ENCODE assay signal across 13 cellular contexts in the genomic region with DNA sequence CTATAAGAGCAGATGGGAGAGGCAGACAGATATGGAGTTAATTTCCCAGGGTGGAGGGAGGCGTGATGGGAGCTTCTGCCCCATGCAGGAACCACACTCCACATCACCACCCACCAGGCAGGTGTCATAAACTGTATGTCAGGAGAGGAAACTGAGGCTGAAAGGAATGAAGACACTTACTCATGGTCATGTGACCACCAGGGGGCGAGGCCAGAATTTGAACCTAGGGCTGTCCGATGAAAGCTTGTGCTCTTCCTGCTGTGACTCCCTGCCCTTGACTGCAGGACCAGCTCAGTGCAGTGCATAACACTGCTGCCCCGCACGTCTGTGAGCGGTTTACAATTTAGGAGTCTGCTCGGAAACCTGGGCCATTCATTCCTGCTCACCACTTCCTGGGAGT. TPM values are rescaled to one million over a fixed set of nuclear protein-coding genes. Genes with fewer than 3 reads are reported as not detected.
DNase-seq lines count a peak whose midpoint lies in the region; ATAC-seq and TF ChIP-seq lines count a peak whose summit lies in the region.
"Had no signal": no experiment of that assay in that cellular context is flagged by ENCODE, and none has a peak within 500 bp of the region (broad histone marks: within the 10 kb centered on the region; RNA-seq: fewer than 3 reads in every experiment).

No MANE protein-coding gene starts in this region.

- H3K27me3 ChIP-seq in OCI-LY3 (ENCODE audit: low read depth, low read length) = no peaks in the 10 kb centered on the region
- no peaks in the 10 kb centered on the region for H3K27me3 ChIP-seq in naive thymus-derived CD4-positive, alpha-beta T cell (ENCODE audit: control insufficient read depth in 2 of 2, insufficient read depth in 2 of 2, low read length in 2 of 2)
- no peaks in the 10 kb centered on the region for H3K27me3 ChIP-seq in spleen (replicated peaks in 1 of 7)
- H3K27me3 ChIP-seq in aorta (ENCODE audit: control insufficient read depth in 1 of 2, insufficient read depth in 2 of 2, low read length in 1 of 2) = no peaks in the 10 kb centered on the region
- H3K27me3 ChIP-seq: upper lobe of left lung had no signal

- H3K36me3 ChIP-seq in OCI-LY3 (replicated peaks; ENCODE audit: low read depth, low read length) (peaks cover 97% of the 10 kb centered on the region), spleen (peaks cover 0 to 100% (median 84%) of the 10 kb centered on the region in 6 donors), aorta (ENCODE audit: control insufficient read depth in 1 of 2, insufficient read depth in 2 of 2, low read length in 1 of 2) (no peaks in the 10 kb centered on the region)
- peaks cover 28 to 100% (median 48%) of the 10 kb centered on the region in 3 experiments for H3K36me3 ChIP-seq in naive thymus-derived CD4-positive, alpha-beta T cell (ENCODE audit: control insufficient read depth in 2 of 3, insufficient read depth in 3 of 3, low read length in 3 of 3)

- peak overlapping the region in 6 of 9 donors; percentile 25 to 81 (median 68) for H3K27ac Mint-ChIP-seq in naive thymus-derived CD4-positive, alpha-beta T cell
- H3K27ac Mint-ChIP-seq: activated T-helper 2 cell treated with anti-CD3 and anti-CD28 coated beads, Interferon-gamma antibody, Interleukin-2, Interleukin-4, amounts not matched to agents 10 μg/mL and 5 μg/mL and 100 μg/mL, durations not matched to agents 14 hours and 24 hours and 36 hours had no signal

- TF ChIP-seq CTCF in GM12864 (IDR thresholded peaks at IDR 0.05; ENCODE audit: low read depth, low read length, missing control alignments) = peak; percentile 35
- peak; percentile 39 for TF ChIP-seq CTCF in OCI-LY3 (IDR thresholded peaks at IDR 0.05; ENCODE audit: low read depth, low read length)
- peak in 5 of 11 experiments; percentile 18 to 49 (median 25) for TF ChIP-seq CTCF in spleen (IDR thresholded peaks at IDR 0.05 in 8 of 11, conservative IDR thresholded peaks at IDR 0.05 in 3 of 11)

- H3K9me3 Mint-ChIP-seq in naive thymus-derived CD4-positive, alpha-beta T cell = no peaks in the 10 kb centered on the region
- H3K9me3 Mint-ChIP-seq: activated T-helper 2 cell treated with anti-CD3 and anti-CD28 coated beads, Interferon-gamma antibody, Interleukin-2, Interleukin-4, amounts not matched to agents 10 μg/mL and 5 μg/mL and 100 μg/mL, durations not matched to agents 14 hours and 24 hours and 36 hours; T-helper 2 cell treated with Interferon-gamma antibody and Interleukin-4, amounts not matched to agents 5 μg/mL and 100 μg/mL, for 36 hours had no signal

- peaks cover 32% of the 10 kb centered on the region for H4K20me1 ChIP-seq in OCI-LY3 (ENCODE audit: insufficient read depth, low read length)

- H2AFZ ChIP-seq in OCI-LY3 (ENCODE audit: low read depth, low read length) = no peak overlapping the region

- H3K36me3 Mint-ChIP-seq in naive thymus-derived CD4-positive, alpha-beta T cell = peaks cover under 1 to 67% (median 22%) of the 10 kb centered on the region in 5 donors

- H3K9ac ChIP-seq in OCI-LY3 (ENCODE audit: low read length) = no peak overlapping the region

- intact Hi-C loops in naive thymus-derived CD4-positive, alpha-beta T cell (cut with micrococcal nuclease) = loop anchor here (1.0 to 2.0 kb wide), 2 partner anchors 45 to 61 kb away; no protein-coding TSS in a partner anchor
- intact Hi-C loops in spleen (cut with DNase I; ENCODE audit: low total_unique reads) (loop anchor here (10.0 kb wide), 1 partner anchor 53 kb away; no protein-coding TSS in a partner anchor), aorta (cut with DNase I) (no loop called here)

- POLR2A ChIA-PET in naive thymus-derived CD4-positive, alpha-beta T cell (lab: Charles Lee) = interaction anchor here (3.2 kb wide), 1 partner anchor 61 kb away, joined by 12 read pairs; no protein-coding TSS in a partner anchor

- WGBS in spleen, 5 donors = 74 to 85% (median 80%) methylated on average over 6 to 7 of the region's 7 CpGs
- WGBS in aorta, 2 donors = 91 to 92% methylated on average over 7 of the region's 7 CpGs

- no peak overlapping the region for H3K4me3 Mint-ChIP-seq in naive thymus-derived CD4-positive, alpha-beta T cell
- H3K4me3 Mint-ChIP-seq: T-helper 2 cell treated with Interferon-gamma antibody and Interleukin-4, amounts not matched to agents 5 μg/mL and 100 μg/mL, for 36 hours had no signal

- no peaks in the 10 kb centered on the region for H3K4me1 ChIP-seq in OCI-LY3 (ENCODE audit: low read length)
- peaks cover 0 to 6% of the 10 kb centered on the region in 2 donors for H3K4me1 ChIP-seq in naive thymus-derived CD4-positive, alpha-beta T cell (ENCODE audit: control insufficient read depth in 2 of 2, insufficient read depth in 2 of 2, low read length in 2 of 2)
- peaks cover 0 to 6% (median 0%) of the 10 kb centered on the region in 6 donors for H3K4me1 ChIP-seq in spleen
- H3K4me1 ChIP-seq in aorta (ENCODE audit: control insufficient read depth in 1 of 2, insufficient read depth in 2 of 2, low read length in 2 of 2) = no peaks in the 10 kb centered on the region
- H3K4me1 ChIP-seq: upper lobe of left lung had no signal

- no peak for TF ChIP-seq POLR2A in spleen (IDR thresholded peaks at IDR 0.05)

- ATAC-seq in naive thymus-derived CD4-positive, alpha-beta T cell = peak; percentile 31
- no peak for ATAC-seq in GM21529 (IDR thresholded peaks at IDR 0.05; ENCODE audit: unreplicated experiment)
- no peak for ATAC-seq in HG03342 (IDR thresholded peaks at IDR 0.05; ENCODE audit: unreplicated experiment)
- ATAC-seq in aorta (ENCODE audit: low FRiP score) = no peak

- peaks cover 33% of the 10 kb centered on the region for H3K79me2 ChIP-seq in OCI-LY3 (ENCODE audit: low read length)

- peaks cover 12 to 50% (median 35%) of the 10 kb centered on the region in 7 donors for H3K4me1 Mint-ChIP-seq in naive thymus-derived CD4-positive, alpha-beta T cell

- H3K27ac ChIP-seq in OCI-LY3 (ENCODE audit: low read length) = no peak overlapping the region
- no peak overlapping the region for H3K27ac ChIP-seq in naive thymus-derived CD4-positive, alpha-beta T cell (ENCODE audit: low read depth, low read length)
- H3K27ac ChIP-seq in spleen = no peak overlapping the region
- no peak overlapping the region for H3K27ac ChIP-seq in aorta (ENCODE audit: low read depth in 1 of 2, low read length in 2 of 2)
- H3K27ac ChIP-seq: upper lobe of left lung had no signal

- H3K9me3 ChIP-seq in OCI-LY3 (ENCODE audit: insufficient read depth, low read length) (no peaks in the 10 kb centered on the region), spleen (no peaks in the 10 kb centered on the region), aorta (ENCODE audit: control insufficient read depth, low read length) (no peaks in the 10 kb centered on the region)
- H3K9me3 ChIP-seq in naive thymus-derived CD4-positive, alpha-beta T cell (ENCODE audit: control insufficient read depth in 2 of 3, low read length in 3 of 3) = no peaks in the 10 kb centered on the region
- H3K9me3 ChIP-seq: upper lobe of left lung had no signal

- H3K27me3 Mint-ChIP-seq in naive thymus-derived CD4-positive, alpha-beta T cell = no peaks in the 10 kb centered on the region

- DNase-seq in GM12864 (ENCODE audit: low read depth) (no peak), spleen (no peak), aorta (no peak)
- DNase-seq in activated T-cell treated with anti-CD3 and anti-CD28 coated beads, Interleukin-2, amount 50 U/mL, for 48 hours = peak; percentile 27 to 32
- peak in 3 of 9 donors; percentile 14 to 19 (median 15) for DNase-seq in naive thymus-derived CD4-positive, alpha-beta T cell
- DNase-seq: cortex of kidney, NCI-H1417, upper lobe of left lung had no signal

- H3K4me3 ChIP-seq in GM12864 (ENCODE audit: low read depth, low read length) = no peak overlapping the region
- no peak overlapping the region for H3K4me3 ChIP-seq in OCI-LY3 (ENCODE audit: low read length)
- no peak overlapping the region for H3K4me3 ChIP-seq in naive thymus-derived CD4-positive, alpha-beta T cell (ENCODE audit: low read length)
- no peak overlapping the region for H3K4me3 ChIP-seq in spleen
- no peak overlapping the region for H3K4me3 ChIP-seq in aorta (ENCODE audit: low read length in 2 of 2)
- H3K4me3 ChIP-seq: upper lobe of left lung had no signal

- CTCF ChIA-PET in naive thymus-derived CD4-positive, alpha-beta T cell (lab: Charles Lee) = interaction anchor here (1.0 to 4.8 kb wide), 6 partner anchors 14 to 65 kb away, joined by 3 to 38 read pairs (median 4); no protein-coding TSS in a partner anchor

- H3K4me2 ChIP-seq in OCI-LY3 (ENCODE audit: low read length) = no peak overlapping the region

RNA-seq across cellular contexts. Expression of gene NUP210, which starts 28.8 kb away (rescaled TPM):
- 100 to 1,000 TPM; 131 to 164 (median 150) TPM for total RNA-seq in naive thymus-derived CD4-positive, alpha-beta T cell
- polyA plus RNA-seq in naive thymus-derived CD4-positive, alpha-beta T cell = 10 to 100 TPM; 52.6 to 93.6 TPM
- 10 to 100 TPM; 49.8 to 76.8 (median 64.2) TPM for total RNA-seq in spleen
- 10 to 100 TPM; 20.1 to 35.0 (median 23.6) TPM for polyA plus RNA-seq in spleen
- total RNA-seq in aorta = 1 to 10 TPM; 2.8 to 4.8 TPM
- under 1 TPM; 0.49 to 0.63 TPM for polyA plus RNA-seq in aorta

Comparison
In these comparisons a context has a peak if more than half of its experiments do, and no peak if none do; other contexts are left out.
1. DNase-seq: peak in activated T-cell treated with anti-CD3 and anti-CD28 coated beads, Interleukin-2, amount 50 U/mL, for 48 hours (2 of 2); none in GM12864 (single experiment), spleen (single experiment) and aorta (0 of 2).
2. RNA of gene NUP210, which starts 28.8 kb away (total RNA-seq): 131 to 164 TPM in naive thymus-derived CD4-positive, alpha-beta T cell and 49.8 to 76.8 TPM in spleen; 2.8 to 4.8 TPM in aorta; every median in the first group is over 4 times any median in the second.
3. intact Hi-C loops: an anchor here in naive thymus-derived CD4-positive, alpha-beta T cell (1.0 to 2.0 kb wide) and spleen (10.0 kb wide); none called in aorta.